Comparison of ENCODE assay signal across 1 cellular context in genomic region chr2:31434911-31435310, GRCh38.
TF ChIP-seq lines count a peak whose summit lies in the region.

No MANE protein-coding gene starts in this region.

TF ChIP-seq in H1, 55 proteins besides CTCF, POLR2A, EP300 and RAD21 (continued from another document):
- TF ChIP-seq POLR2AphosphoS5 (IDR thresholded peaks at IDR 0.05; ENCODE audit: low read depth, low read length) (no peak), CHD2 (IDR thresholded peaks at IDR 0.05; ENCODE audit: low read length) (no peak), KDM1A (IDR thresholded peaks at IDR 0.05; ENCODE audit: borderline replicate concordance, low read length) (no peak), SIRT6 (IDR thresholded peaks at IDR 0.05; ENCODE audit: low read length) (no peak), CHD1 (IDR thresholded peaks at IDR 0.05; ENCODE audit: low read depth, low read length) (no peak), USF2 (IDR thresholded peaks at IDR 0.05; ENCODE audit: low read length) (no peak), EGR1 (IDR thresholded peaks at IDR 0.05; ENCODE audit: borderline replicate concordance, low read depth, low read length) (no peak), HDAC2 (IDR thresholded peaks at IDR 0.05; ENCODE audit: borderline replicate concordance in 1 of 2, low read depth in 2 of 2, low read length in 2 of 2) (no peak)
